8 cellular contexts compared by ENCODE assay signal in genomic region chr19:55676384-55676783, GRCh38. TPM values are rescaled to one million over a fixed set of nuclear protein-coding genes. Genes with fewer than 3 reads are reported as not detected.
DNase-seq lines count a peak whose midpoint lies in the region; ATAC-seq, FAIRE-seq and TF ChIP-seq lines count a peak whose summit lies in the region.

No MANE protein-coding gene starts in this region.

- H3K9ac ChIP-seq in SU-DHL-6 (ENCODE audit: low read length): peak overlapping the region; percentile 82

- peak overlapping the region; percentile 90 for H3K27ac ChIP-seq in SU-DHL-6 (ENCODE audit: low read depth, low read length)

- H3K79me2 ChIP-seq in SU-DHL-6 (ENCODE audit: insufficient read depth, low read length): peaks cover 82% of the 10 kb centered on the region

- intact Hi-C loops in sciatic nerve (cut with DNase I): no loop called here

- H3K9me2 ChIP-seq in SU-DHL-6 (replicated peaks; ENCODE audit: insufficient read depth, low read length): no peaks in the 10 kb centered on the region

- peaks cover 3% of the 10 kb centered on the region for H4K20me1 ChIP-seq in SU-DHL-6 (ENCODE audit: low read depth, low read length)

- H3K27me3 ChIP-seq in SU-DHL-6 (ENCODE audit: low read length): no peaks in the 10 kb centered on the region

- H3K4me3 ChIP-seq in GM12875 (ENCODE audit: low read depth, low read length) (peak overlapping the region; percentile 94), SU-DHL-6 (ENCODE audit: insufficient read depth, low read length, poor library complexity, severe bottlenecking) (peak overlapping the region; percentile 68), fibroblast of mammary gland (ENCODE audit: control insufficient read depth, low read depth, low read length) (peak overlapping the region; percentile 72)

- peak; percentile 37 for DNase-seq in fibroblast of mammary gland (ENCODE audit: low read depth)
- peak; percentile 34 for DNase-seq in putamen (ENCODE audit: low spot score)
- no peak for DNase-seq in cortex of kidney (lab: John Stamatoyannopoulos, UW)
- no peak for DNase-seq in sciatic nerve (ENCODE audit: low spot score)
- no peak for DNase-seq in GOT3 (lab: John Stamatoyannopoulos, UW)
- no peak for DNase-seq in HTR-8/SVneo (ENCODE audit: insufficient read length, low spot score)

- TF ChIP-seq CTCF in GM12875 (IDR thresholded peaks at IDR 0.05; ENCODE audit: borderline replicate concordance, insufficient read depth, low read depth, low read length) (no peak), SU-DHL-6 (IDR thresholded peaks at IDR 0.05; ENCODE audit: insufficient read depth, low read length, poor library complexity, severe bottlenecking) (no peak), fibroblast of mammary gland (conservative IDR thresholded peaks at IDR 0.05; ENCODE audit: control insufficient read depth, insufficient read depth, low read depth, low read length) (peak; percentile 30)

- peak overlapping the region; percentile 90 for H3K4me2 ChIP-seq in SU-DHL-6 (ENCODE audit: low read depth, low read length, poor library complexity, severe bottlenecking)

- no peaks in the 10 kb centered on the region for H3K9me3 ChIP-seq in SU-DHL-6 (ENCODE audit: insufficient read depth, low read length)

- peaks cover 12% of the 10 kb centered on the region; the same call in 1 of the 2 replicates for H3K36me3 ChIP-seq in SU-DHL-6 (ENCODE audit: low read length)

- no peak for FAIRE-seq in HTR-8/SVneo (lab: Jason Lieb, UNC)

- no peak overlapping the region for H2AFZ ChIP-seq in SU-DHL-6 (ENCODE audit: low read depth, low read length, severe bottlenecking)

- H3F3A ChIP-seq in SU-DHL-6 (ENCODE audit: insufficient read depth): peaks cover 55% of the 10 kb centered on the region

- no peak for ATAC-seq in sciatic nerve

RNA-seq across cellular contexts. Expression of gene EPN1, which starts 1.4 kb away (rescaled TPM):
- 87.6 TPM for total RNA-seq in sciatic nerve

RNA-seq across cellular contexts. Expression of gene U2AF2, which starts 21.5 kb away (rescaled TPM):
- 127 TPM for total RNA-seq in sciatic nerve

RNA-seq across cellular contexts. Expression of gene CCDC106, which starts 28.4 kb away (rescaled TPM):
- total RNA-seq in sciatic nerve: 14.0 TPM

RNA-seq across cellular contexts. Expression of gene ZNF581, which starts 32.9 kb away (rescaled TPM):
- total RNA-seq in sciatic nerve: 17.2 TPM

RNA-seq across cellular contexts. Expression of gene ZNF580, which starts 35.6 kb away (rescaled TPM):
- 42.2 TPM for total RNA-seq in sciatic nerve

Comparison
In these comparisons a context has a peak if more than half of its experiments do, and no peak if none do; other contexts are left out.
1. DNase-seq: peak in fibroblast of mammary gland (single experiment) and putamen (single experiment); none in cortex of kidney (single experiment), sciatic nerve (single experiment), GOT3 (single experiment) and HTR-8/SVneo (single experiment).
2. Peak in every context shown above with its lines, with median percentiles within 50 percentile points of each other: H3K4me3 ChIP-seq.